Comparison of ENCODE assay signal across 8 cellular contexts in genomic region chr2:117293012-117293411, GRCh38.
"Had no signal": no experiment of that assay in that cellular context is flagged by ENCODE, and none has a peak within 500 bp of the region (broad histone marks: within the 10 kb centered on the region; RNA-seq: fewer than 3 reads in every experiment).

No MANE protein-coding gene starts in this region.

- H3K4me3 ChIP-seq: GM12878 had no signal

- DNase-seq: GDM1, GF-D8 had no signal

- FAIRE-seq: G401.6, GM12878, GM12891, GM12892, GM18507, GM19239 had no signal

- ATAC-seq: GM12878 had no signal
